ENCODE assay signal across 10 cellular contexts in the genomic region with DNA sequence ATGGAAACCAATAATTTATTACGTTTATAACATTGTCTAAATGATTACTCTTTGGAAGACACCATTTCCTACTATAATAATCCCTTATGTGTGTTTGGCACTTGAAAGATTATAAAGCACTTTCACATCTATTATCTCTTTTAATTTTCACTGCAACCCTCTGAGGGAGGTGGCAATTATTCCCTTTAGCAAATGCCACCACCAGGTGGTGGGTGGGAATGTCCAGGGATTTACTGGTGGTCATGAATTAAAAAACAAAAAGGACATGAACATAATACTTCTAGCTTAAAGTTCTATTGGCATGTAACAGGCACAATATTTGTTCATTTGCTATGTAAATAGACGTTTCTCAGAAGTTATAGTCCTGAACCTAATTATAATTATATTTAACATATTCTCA. TPM values are rescaled to one million over a fixed set of nuclear protein-coding genes. Genes with fewer than 3 reads are reported as not detected.
A peak's percentile ranks its signal among the peaks of the same experiment; 100 is the strongest.
DNase-seq lines count a peak whose midpoint lies in the region; ATAC-seq and TF ChIP-seq lines count a peak whose summit lies in the region.
"Had no signal": no experiment of that assay in that cellular context is flagged by ENCODE, and none has a peak within 500 bp of the region (broad histone marks: within the 10 kb centered on the region; RNA-seq: fewer than 3 reads in every experiment).

No MANE protein-coding gene starts in this region.

- H3K9me3 ChIP-seq in BE2C (no peaks in the 10 kb centered on the region), liver (ENCODE audit: control insufficient read depth in 4 of 4, low read length in 3 of 4) (no peaks in the 10 kb centered on the region), transverse colon (no peaks in the 10 kb centered on the region)

- H3K4me3 ChIP-seq in BE2C (ENCODE audit: low read depth, low read length): no peak overlapping the region
- no peak overlapping the region for H3K4me3 ChIP-seq in liver (ENCODE audit: low read depth in 1 of 3, low read length in 3 of 3)
- no peak overlapping the region for H3K4me3 ChIP-seq in transverse colon

- H3K4me3 Mint-ChIP-seq in activated B cell treated with CpG ODN at 0.5 μM for 24 hours: peak overlapping the region; percentile 28

- H3K36me3 Mint-ChIP-seq in activated B cell treated with CpG ODN at 0.5 μM for 24 hours (ENCODE audit: low read depth): peaks cover 9% of the 10 kb centered on the region

- no peak overlapping the region for H3K9ac ChIP-seq in liver (ENCODE audit: low read depth in 1 of 2, low read length in 2 of 2)

- TF ChIP-seq EP300 in transverse colon (IDR thresholded peaks at IDR 0.05; ENCODE audit: low read depth): no peak

- TF ChIP-seq CTCF in BE2C (IDR thresholded peaks at IDR 0.05; ENCODE audit: low read depth, low read length): peak; percentile 43
- TF ChIP-seq CTCF in activated B cell treated with CpG ODN at 0.5 μM for 24 hours (IDR thresholded peaks at IDR 0.05): no peak
- TF ChIP-seq CTCF in liver (IDR thresholded peaks at IDR 0.05; ENCODE audit: low read depth, low read length, missing input control): no peak
- no peak for TF ChIP-seq CTCF in transverse colon (IDR thresholded peaks at IDR 0.05)

- ATAC-seq in activated B cell treated with CpG ODN at 0.5 μM for 24 hours (ENCODE audit: low read depth): no peak
- ATAC-seq in GM18498 (IDR thresholded peaks at IDR 0.05; ENCODE audit: unreplicated experiment): no peak
- ATAC-seq in GM21786 (IDR thresholded peaks at IDR 0.05; ENCODE audit: unreplicated experiment): no peak

- in situ Hi-C loops in transverse colon (cut with MboI; ENCODE audit: low pct_ligation_motif_present in 1 of 4, low pct_unique_long_range_greater_than_20kb in 1 of 4, low sequenced_read_pairs in 3 of 4): loop anchor here in 1 of 4 donors (25.0 kb wide), 1 partner anchor 194 kb away; no protein-coding TSS in a partner anchor

- CTCF ChIA-PET in activated B cell treated with CpG ODN at 0.5 μM for 24 hours (lab: Charles Lee): no interaction called here

- H3K9me3 Mint-ChIP-seq in activated B cell treated with CpG ODN at 0.5 μM for 24 hours: peaks cover 4% of the 10 kb centered on the region

- no peak for TF ChIP-seq POLR2A in transverse colon (IDR thresholded peaks at IDR 0.05)

- H3K27ac ChIP-seq in liver (ENCODE audit: low read depth in 1 of 2, low read length in 2 of 2): no peak overlapping the region
- H3K27ac ChIP-seq in transverse colon: no peak overlapping the region

- H3K27ac Mint-ChIP-seq in activated B cell treated with CpG ODN at 0.5 μM for 24 hours: no peak overlapping the region
- H3K27ac Mint-ChIP-seq: CD4-positive, CD25-positive, alpha-beta regulatory T cell had no signal

- H3K4me1 ChIP-seq in BE2C (no peaks in the 10 kb centered on the region), liver (ENCODE audit: control insufficient read depth in 4 of 4, insufficient read depth in 4 of 4, low read length in 3 of 4) (peaks cover 5 to 16% (median 11%) of the 10 kb centered on the region in 4 donors), transverse colon (peaks cover 0 to 12% (median 9%) of the 10 kb centered on the region in 4 donors)

- intact Hi-C loops in activated B cell treated with CpG ODN at 0.5 μM for 24 hours (cut with micrococcal nuclease) (no loop called here), transverse colon (cut with DNase I; ENCODE audit: low total_unique reads) (no loop called here)

- POLR2A ChIA-PET in activated B cell treated with CpG ODN at 0.5 μM for 24 hours (lab: Charles Lee): no interaction called here

- no peaks in the 10 kb centered on the region for H3K27me3 ChIP-seq in BE2C
- H3K27me3 ChIP-seq in liver (ENCODE audit: control insufficient read depth in 4 of 4, insufficient read depth in 4 of 4, low read length in 3 of 4): peaks cover 0 to 5% (median 0%) of the 10 kb centered on the region in 4 donors
- H3K27me3 ChIP-seq in transverse colon: peaks cover 46% of the 10 kb centered on the region

- H3K4me1 Mint-ChIP-seq in activated B cell treated with CpG ODN at 0.5 μM for 24 hours: peaks cover 20% of the 10 kb centered on the region

- TF ChIP-seq RAD21 in liver (IDR thresholded peaks at IDR 0.05): peak; percentile 40 to 49

- WGBS in liver: 52% methylated on average over 2 of the region's 2 CpGs
- 55 to 60% methylated on average over 2 of the region's 2 CpGs for WGBS in transverse colon (ENCODE audit: low coverage in 1 of 2), 2 donors

- H3K36me3 ChIP-seq in BE2C (no peaks in the 10 kb centered on the region), liver (ENCODE audit: control insufficient read depth in 4 of 4, insufficient read depth in 3 of 4, low read depth in 1 of 4, low read length in 3 of 4) (no peaks in the 10 kb centered on the region), transverse colon (no peaks in the 10 kb centered on the region)

- H3K27me3 Mint-ChIP-seq in activated B cell treated with CpG ODN at 0.5 μM for 24 hours: peaks cover 29% of the 10 kb centered on the region

- DNase-seq in BE2C (no peak), HuH-7.5 (ENCODE audit: low spot score) (peak; percentile 17), activated B cell treated with CpG ODN at 0.5 μM for 24 hours (no peak), CD1c-positive myeloid dendritic cell (ENCODE audit: extremely low spot score) (no peak), transverse colon (no peak)
- DNase-seq: CD4-positive, CD25-positive, alpha-beta regulatory T cell; NCI-H1105 treated with DMSO at 0.1 percent for 48 hours had no signal

TF ChIP-seq in liver, 16 proteins besides CTCF, POLR2A, EP300 and RAD21:
- TF ChIP-seq YY1 (IDR thresholded peaks at IDR 0.05): no peak
- TF ChIP-seq, protein P1, sequence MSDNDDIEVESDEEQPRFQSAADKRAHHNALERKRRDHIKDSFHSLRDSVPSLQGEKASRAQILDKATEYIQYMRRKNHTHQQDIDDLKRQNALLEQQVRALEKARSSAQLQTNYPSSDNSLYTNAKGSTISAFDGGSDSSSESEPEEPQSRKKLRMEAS (IDR thresholded peaks at IDR 0.05): no peak

RNA-seq across cellular contexts. Expression of a gene that starts 1.2 kb away (rescaled TPM):
- polyA plus RNA-seq in BE2C (2012; ENCODE audit: insufficient read depth, insufficient read length, low read depth): 0.88 TPM
- not detected in 2 replicates for total RNA-seq in activated B cell treated with CpG ODN at 0.5 μM for 24 hours
- total RNA-seq in liver: under 1 TPM; 0.09 to 0.17 TPM
- under 1 TPM in 1 of 2 donors, not detected in 1; 0.09 TPM for polyA plus RNA-seq in liver
- 1 to 10 TPM in 1 of 4 donors, under 1 TPM in 2, not detected in 1; 0.64 to 3.4 (median 0.82) TPM for total RNA-seq in transverse colon

RNA-seq across cellular contexts. Expression of a gene that starts 20.1 kb away (rescaled TPM):
- polyA plus RNA-seq in BE2C (2012; ENCODE audit: insufficient read depth, insufficient read length, low read depth): 18.5 TPM
- total RNA-seq in activated B cell treated with CpG ODN at 0.5 μM for 24 hours (62.6 and 66.5 TPM in 2 replicates), liver (10 to 100 TPM; 13.9 to 18.2 TPM), transverse colon (10 to 100 TPM in 2 of 4 donors, 1 to 10 TPM in 2; 5.0 to 23.7 (median 10.1) TPM)
- polyA plus RNA-seq in liver: 1 to 10 TPM; 6.7 to 8.4 TPM

RNA-seq across cellular contexts. Expression of a gene that starts 21.1 kb away (rescaled TPM):
- 106 TPM for polyA plus RNA-seq in BE2C (2012; ENCODE audit: insufficient read depth, insufficient read length, low read depth)
- total RNA-seq in activated B cell treated with CpG ODN at 0.5 μM for 24 hours (34.3 and 35.9 TPM in 2 replicates), liver (10 to 100 TPM; 12.4 to 46.6 TPM), transverse colon (10 to 100 TPM in 3 of 4 donors, 1 to 10 TPM in 1; 7.6 to 68.0 (median 35.3) TPM)
- 100 to 1,000 TPM in 1 of 2 donors, 10 to 100 TPM in 1; 55.0 to 192 TPM for polyA plus RNA-seq in liver
